ENCODE assay signal across 8 cellular contexts in the genomic region with DNA sequence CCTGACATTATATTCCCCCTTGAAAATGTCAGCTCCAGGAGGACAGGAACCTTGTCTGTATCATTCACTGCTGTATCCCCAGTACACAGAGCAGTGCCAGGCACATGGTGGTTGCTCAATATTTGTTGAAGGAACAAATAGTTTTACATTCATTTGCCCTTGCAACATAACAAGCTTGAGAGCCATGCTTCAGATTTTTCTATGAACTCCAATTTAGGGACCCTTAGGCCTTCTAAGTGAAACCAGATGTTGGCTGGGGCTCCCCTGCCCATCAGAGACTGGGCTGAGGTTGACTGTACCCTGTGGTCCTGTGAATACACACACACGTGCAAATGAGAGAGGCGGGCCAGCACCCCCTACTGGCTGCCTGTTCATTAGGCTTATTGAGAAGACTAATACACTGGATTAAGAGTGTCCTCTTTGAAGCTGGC.
A peak's percentile ranks its signal among the peaks of the same experiment; 100 is the strongest.
DNase-seq lines count a peak whose midpoint lies in the region; ATAC-seq and TF ChIP-seq lines count a peak whose summit lies in the region.

No MANE protein-coding gene starts in this region.

- POLR2A ChIA-PET in activated CD8-positive, alpha-beta T cell treated with anti-CD3 and anti-CD28 coated beads, Interleukin-2, amount 10 ng/mL, durations not matched to agents 7 days and 5 days (lab: Charles Lee), result no interaction called here

- peaks cover 7% of the 10 kb centered on the region for H3K4me1 Mint-ChIP-seq in activated CD8-positive, alpha-beta T cell treated with anti-CD3 and anti-CD28 coated beads, Interleukin-2, amount 10 ng/mL, durations not matched to agents 7 days and 5 days (ENCODE audit: low read depth)

- TF ChIP-seq CTCF in GM10266 (IDR thresholded peaks at IDR 0.05; ENCODE audit: control insufficient read depth, insufficient read depth, low read depth, missing control alignments), result peak; percentile 27

- peak; percentile 51 for ATAC-seq in HG02938 (IDR thresholded peaks at IDR 0.05; ENCODE audit: unreplicated experiment)
- no peak for ATAC-seq in activated CD8-positive, alpha-beta T cell treated with anti-CD3 and anti-CD28 coated beads, Interleukin-2, amount 10 ng/mL, durations not matched to agents 7 days and 5 days
- ATAC-seq in left lobe of liver, result peak; percentile 86

- H3K27me3 Mint-ChIP-seq in activated CD8-positive, alpha-beta T cell treated with anti-CD3 and anti-CD28 coated beads, Interleukin-2, amount 10 ng/mL, durations not matched to agents 7 days and 5 days (ENCODE audit: low read depth), result peaks cover 2% of the 10 kb centered on the region

- H3K4me3 Mint-ChIP-seq in activated CD8-positive, alpha-beta T cell treated with anti-CD3 and anti-CD28 coated beads, Interleukin-2, amount 10 ng/mL, durations not matched to agents 7 days and 5 days, result no peak overlapping the region

- H3K27ac Mint-ChIP-seq in activated CD8-positive, alpha-beta T cell treated with anti-CD3 and anti-CD28 coated beads, Interleukin-2, amount 10 ng/mL, durations not matched to agents 7 days and 5 days, result no peak overlapping the region

- DNase-seq in GM10266 (ENCODE audit: extremely low spot score) (peak; percentile 9), left lobe of liver (ENCODE audit: low spot score) (peak; percentile 48), NCI-H1048 (lab: John Stamatoyannopoulos, UW) (no peak), NCI-H226 (no peak), putamen (ENCODE audit: low spot score) (no peak), dermis blood vessel endothelial cell (no peak)
- DNase-seq in activated CD8-positive, alpha-beta T cell treated with anti-CD3 and anti-CD28 coated beads, Interleukin-2, amount 10 ng/mL, durations not matched to agents 7 days and 5 days, result peak; percentile 21

- H3K9me3 Mint-ChIP-seq in activated CD8-positive, alpha-beta T cell treated with anti-CD3 and anti-CD28 coated beads, Interleukin-2, amount 10 ng/mL, durations not matched to agents 7 days and 5 days (ENCODE audit: insufficient read depth), result no peaks in the 10 kb centered on the region

- H3K36me3 Mint-ChIP-seq in activated CD8-positive, alpha-beta T cell treated with anti-CD3 and anti-CD28 coated beads, Interleukin-2, amount 10 ng/mL, durations not matched to agents 7 days and 5 days (ENCODE audit: low read depth), result no peaks in the 10 kb centered on the region

- CTCF ChIA-PET in activated CD8-positive, alpha-beta T cell treated with anti-CD3 and anti-CD28 coated beads, Interleukin-2, amount 10 ng/mL, durations not matched to agents 7 days and 5 days (lab: Charles Lee), result no interaction called here

Comparison
In these comparisons a context has a peak if more than half of its experiments do, and no peak if none do; other contexts are left out.
1. DNase-seq: peak in GM10266 (single experiment), activated CD8-positive, alpha-beta T cell treated with anti-CD3 and anti-CD28 coated beads, Interleukin-2, amount 10 ng/mL, durations not matched to agents 7 days and 5 days (single experiment) and left lobe of liver (single experiment); none in NCI-H1048 (single experiment), NCI-H226 (single experiment), putamen (single experiment) and dermis blood vessel endothelial cell (single experiment).